ENCODE assay signal across 9 cellular contexts in the genomic region with DNA sequence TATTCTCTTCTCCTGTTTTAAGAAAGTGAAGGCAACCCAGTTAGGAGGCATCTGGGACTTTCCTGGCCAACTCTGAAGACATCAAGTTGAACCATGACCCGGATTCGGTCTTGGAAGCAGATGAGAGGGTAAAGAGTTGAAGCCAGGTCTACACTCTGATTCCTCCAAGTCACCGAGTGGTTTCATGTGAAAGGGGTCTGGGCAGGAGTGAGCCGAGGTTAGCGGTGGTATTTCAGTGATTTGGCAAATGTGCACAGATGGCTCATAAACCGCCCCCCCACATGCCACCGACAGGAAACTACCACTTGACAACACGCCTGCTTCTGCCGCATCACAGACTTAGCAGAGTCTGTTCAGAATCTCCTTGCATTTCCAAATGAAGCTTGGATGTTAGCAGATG. TPM values are rescaled to one million over a fixed set of nuclear protein-coding genes. Genes with fewer than 3 reads are reported as not detected.
DNase-seq lines count a peak whose midpoint lies in the region; ATAC-seq and TF ChIP-seq lines count a peak whose summit lies in the region.
"Had no signal": no experiment of that assay in that cellular context is flagged by ENCODE, and none has a peak within 500 bp of the region (broad histone marks: within the 10 kb centered on the region; RNA-seq: fewer than 3 reads in every experiment).

No MANE protein-coding gene starts in this region.

- H3K9me3 ChIP-seq in KOPT-K1 (ENCODE audit: insufficient read depth, low read length, poor library complexity, severe bottlenecking) (no peaks in the 10 kb centered on the region), endodermal cell (ENCODE audit: control insufficient read depth, low read length) (no peaks in the 10 kb centered on the region)

- no peak for TF ChIP-seq CTCF in endodermal cell (conservative IDR thresholded peaks at IDR 0.05)
- no peak for TF ChIP-seq CTCF in GM20000 (IDR thresholded peaks at IDR 0.05; ENCODE audit: extremely low read depth, missing control alignments)
- no peak for TF ChIP-seq CTCF in progenitor cell of endocrine pancreas (IDR thresholded peaks at IDR 0.05; ENCODE audit: unreplicated experiment)

- CTCF ChIA-PET in activated CD4-positive, alpha-beta T cell treated with anti-CD3 and anti-CD28 coated beads for 36 hours (lab: Charles Lee): interaction anchor here (0.5 to 1.7 kb wide), 7 partner anchors 9 to 451 kb away, joined by 3 to 8 read pairs (median 4); no protein-coding TSS in a partner anchor

- no peak overlapping the region for H3K9ac ChIP-seq in endodermal cell (ENCODE audit: extremely low read depth, low read length, poor library complexity, severe bottlenecking)

- H3K9me3 Mint-ChIP-seq in activated CD4-positive, alpha-beta T cell treated with anti-CD3 and anti-CD28 coated beads for 36 hours (ENCODE audit: low read depth): no peaks in the 10 kb centered on the region
- H3K9me3 Mint-ChIP-seq in endodermal cell (no peaks in the 10 kb centered on the region), progenitor cell of endocrine pancreas (ENCODE audit: low read depth) (no peaks in the 10 kb centered on the region)

- peak; percentile 64 for ATAC-seq in GM19023 (IDR thresholded peaks at IDR 0.05; ENCODE audit: unreplicated experiment)
- peak; percentile 81 for ATAC-seq in activated CD4-positive, alpha-beta T cell treated with anti-CD3 and anti-CD28 coated beads for 36 hours
- no peak for ATAC-seq in left colon

- H3K27me3 ChIP-seq in endodermal cell (ENCODE audit: control insufficient read depth, insufficient read depth, low read length, poor library complexity, severe bottlenecking): no peaks in the 10 kb centered on the region

- no peaks in the 10 kb centered on the region for H3K4me1 ChIP-seq in endodermal cell (ENCODE audit: control insufficient read depth, insufficient read depth, low read length)

- no peaks in the 10 kb centered on the region for H3K36me3 Mint-ChIP-seq in activated CD4-positive, alpha-beta T cell treated with anti-CD3 and anti-CD28 coated beads for 36 hours (ENCODE audit: low read depth)
- H3K36me3 Mint-ChIP-seq in endodermal cell (ENCODE audit: low read depth) (no peaks in the 10 kb centered on the region), progenitor cell of endocrine pancreas (ENCODE audit: insufficient read depth) (no peaks in the 10 kb centered on the region)

- peaks cover 34% of the 10 kb centered on the region for H3K4me1 Mint-ChIP-seq in activated CD4-positive, alpha-beta T cell treated with anti-CD3 and anti-CD28 coated beads for 36 hours
- H3K4me1 Mint-ChIP-seq in endodermal cell (peaks cover 8% of the 10 kb centered on the region), progenitor cell of endocrine pancreas (ENCODE audit: low read depth) (peaks cover 1% of the 10 kb centered on the region)

- peak overlapping the region; percentile 55 for H3K27ac ChIP-seq in KOPT-K1 (ENCODE audit: low read depth, low read length, poor library complexity, severe bottlenecking)
- no peak overlapping the region for H3K27ac ChIP-seq in endodermal cell (ENCODE audit: low read depth, low read length)

- H3K27me3 Mint-ChIP-seq in activated CD4-positive, alpha-beta T cell treated with anti-CD3 and anti-CD28 coated beads for 36 hours: no peaks in the 10 kb centered on the region
- no peaks in the 10 kb centered on the region for H3K27me3 Mint-ChIP-seq in endodermal cell (ENCODE audit: insufficient read depth)
- peaks cover 5% of the 10 kb centered on the region for H3K27me3 Mint-ChIP-seq in progenitor cell of endocrine pancreas

- H3K4me3 Mint-ChIP-seq in activated CD4-positive, alpha-beta T cell treated with anti-CD3 and anti-CD28 coated beads for 36 hours: peak overlapping the region; percentile 68
- H3K4me3 Mint-ChIP-seq in endodermal cell (no peak overlapping the region), progenitor cell of endocrine pancreas (ENCODE audit: low read depth) (no peak overlapping the region)

- POLR2A ChIA-PET in activated CD4-positive, alpha-beta T cell treated with anti-CD3 and anti-CD28 coated beads for 36 hours (lab: Charles Lee): no interaction called here

- intact Hi-C loops in activated CD4-positive, alpha-beta T cell treated with anti-CD3 and anti-CD28 coated beads for 36 hours (cut with DNase I, micrococcal nuclease): loop anchor here (1.0 to 5.0 kb wide), 4 partner anchors 14 to 35 kb away; a partner anchor contains a TSS
- intact Hi-C loops in left colon (cut with DNase I, micrococcal nuclease): no loop called here

- no peak overlapping the region for H3K4me3 ChIP-seq in endodermal cell (ENCODE audit: low read length)

- H3K27ac Mint-ChIP-seq in activated CD4-positive, alpha-beta T cell treated with anti-CD3 and anti-CD28 coated beads for 36 hours: peak overlapping the region; percentile 86
- H3K27ac Mint-ChIP-seq in endodermal cell (no peak overlapping the region), progenitor cell of endocrine pancreas (no peak overlapping the region)

- H3K36me3 ChIP-seq in KOPT-K1 (ENCODE audit: insufficient read depth, low read length) (no peaks in the 10 kb centered on the region), endodermal cell (ENCODE audit: control insufficient read depth, insufficient read depth, low read length) (no peaks in the 10 kb centered on the region)

- 91 to 92% methylated on average over 6 to 9 of the region's 9 CpGs for WGBS in endodermal cell (ENCODE audit: insufficient coverage in 1 of 2, insufficient read length in 1 of 2), 2 experiments

- DNase-seq in activated CD4-positive, alpha-beta T cell treated with anti-CD3 and anti-CD28 coated beads for 36 hours: peak; percentile 82
- peak; percentile 27 to 61 for DNase-seq in left colon
- DNase-seq in mucosa of gallbladder (ENCODE audit: low spot score): no peak
- DNase-seq in endodermal cell: no peak
- no peak for DNase-seq in GM20000 (ENCODE audit: low spot score)
- no peak for DNase-seq in progenitor cell of endocrine pancreas (ENCODE audit: low spot score, unreplicated experiment)

RNA-seq across cellular contexts. Expression of a gene that starts 11.3 kb away (rescaled TPM):
- 10 to 100 TPM; 48.2 to 55.6 TPM for total RNA-seq in activated CD4-positive, alpha-beta T cell treated with anti-CD3 and anti-CD28 coated beads for 36 hours
- 100 to 1,000 TPM; 168 to 209 TPM for total RNA-seq in left colon
- total RNA-seq in mucosa of gallbladder: 145 TPM
- total RNA-seq in endodermal cell: 10 to 100 TPM; 85.4 to 94.4 TPM
- polyA plus RNA-seq in endodermal cell (2013, experiment 1 of 2): 136 TPM
- polyA plus RNA-seq in endodermal cell (2013, experiment 2 of 2): 119 TPM
- 148 and 153 TPM in 2 replicates for total RNA-seq in progenitor cell of endocrine pancreas

RNA-seq across cellular contexts. Expression of a gene that starts 15.8 kb away (rescaled TPM):
- not detected for total RNA-seq in activated CD4-positive, alpha-beta T cell treated with anti-CD3 and anti-CD28 coated beads for 36 hours
- total RNA-seq in left colon (100 to 1,000 TPM in 1 of 2 donors, 10 to 100 TPM in 1; 61.1 to 115 TPM), mucosa of gallbladder (143 TPM), endodermal cell (10 to 100 TPM; 32.2 to 48.2 TPM), progenitor cell of endocrine pancreas (19.0 and 20.2 TPM in 2 replicates)
- 31.3 TPM for polyA plus RNA-seq in endodermal cell (2013, experiment 1 of 2)
- 24.1 TPM for polyA plus RNA-seq in endodermal cell (2013, experiment 2 of 2)
- total RNA-seq: HT1080 had no signal

RNA-seq across cellular contexts. Expression of a gene that starts 21.9 kb away (rescaled TPM):
- 1 to 10 TPM; 3.9 to 5.1 TPM for total RNA-seq in activated CD4-positive, alpha-beta T cell treated with anti-CD3 and anti-CD28 coated beads for 36 hours
- total RNA-seq in left colon (1 to 10 TPM; 7.1 to 8.7 TPM), mucosa of gallbladder (9.4 TPM), endodermal cell (10 to 100 TPM in 1 of 2 donors, 1 to 10 TPM in 1; 10.0 to 11.3 TPM), progenitor cell of endocrine pancreas (10.8 and 13.4 TPM in 2 replicates)
- polyA plus RNA-seq in endodermal cell (2013, experiment 1 of 2): 18.8 TPM
- 17.2 TPM for polyA plus RNA-seq in endodermal cell (2013, experiment 2 of 2)

RNA-seq across cellular contexts. Expression of a gene that starts 33.9 kb away (rescaled TPM):
- total RNA-seq in activated CD4-positive, alpha-beta T cell treated with anti-CD3 and anti-CD28 coated beads for 36 hours: 1 to 10 TPM; 3.2 to 4.7 TPM
- 10 to 100 TPM; 20.2 to 38.0 TPM for total RNA-seq in left colon
- 22.4 TPM for total RNA-seq in mucosa of gallbladder
- under 1 TPM in 1 of 2 donors, not detected in 1; 0.92 TPM for total RNA-seq in endodermal cell
- polyA plus RNA-seq in endodermal cell (2013, experiment 1 of 2): 0.46 TPM
- 0.25 TPM for polyA plus RNA-seq in endodermal cell (2013, experiment 2 of 2)
- total RNA-seq in progenitor cell of endocrine pancreas: 2.3 and 3.3 TPM in 2 replicates
- total RNA-seq: HT1080 had no signal

RNA-seq across cellular contexts. Expression of a gene that starts 34.1 kb away (rescaled TPM):
- 10 to 100 TPM; 13.0 to 17.4 TPM for total RNA-seq in activated CD4-positive, alpha-beta T cell treated with anti-CD3 and anti-CD28 coated beads for 36 hours
- 10 to 100 TPM; 10.1 to 12.2 TPM for total RNA-seq in left colon
- total RNA-seq in mucosa of gallbladder: 11.7 TPM
- total RNA-seq in endodermal cell: 10 to 100 TPM in 1 of 2 donors, under 1 TPM in 1; 0.77 to 27.0 TPM
- polyA plus RNA-seq in endodermal cell (2013, experiment 1 of 2): 24.5 TPM
- polyA plus RNA-seq in endodermal cell (2013, experiment 2 of 2): 22.8 TPM
- 28.1 and 28.3 TPM in 2 replicates for total RNA-seq in progenitor cell of endocrine pancreas
- total RNA-seq: HT1080 had no signal

Comparison
In these comparisons a context has a peak if more than half of its experiments do, and no peak if none do; other contexts are left out.
1. DNase-seq: peak in activated CD4-positive, alpha-beta T cell treated with anti-CD3 and anti-CD28 coated beads for 36 hours (single experiment) and left colon (2 of 2); none in mucosa of gallbladder (single experiment), endodermal cell (single experiment), GM20000 (single experiment) and progenitor cell of endocrine pancreas (single experiment).
2. RNA of a gene that starts 15.8 kb away (total RNA-seq): 143 TPM in mucosa of gallbladder (single experiment), 61.1 to 115 TPM in left colon, 32.2 to 48.2 TPM in endodermal cell and 19.0 to 20.2 TPM in progenitor cell of endocrine pancreas; not detected in activated CD4-positive, alpha-beta T cell treated with anti-CD3 and anti-CD28 coated beads for 36 hours; every median in the first group is over 10 times any median in the second.
3. intact Hi-C loops: an anchor here in activated CD4-positive, alpha-beta T cell treated with anti-CD3 and anti-CD28 coated beads for 36 hours (1.0 to 5.0 kb wide); none called in left colon.